9 cellular contexts compared by ENCODE assay signal in genomic region chr14:68598621-68599447, GRCh38.
DNase-seq lines count a peak whose midpoint lies in the region; ATAC-seq, FAIRE-seq and TF ChIP-seq lines count a peak whose summit lies in the region.
"Had no signal": no experiment of that assay in that cellular context is flagged by ENCODE, and none has a peak within 500 bp of the region (broad histone marks: within the 10 kb centered on the region; RNA-seq: fewer than 3 reads in every experiment).

No MANE protein-coding gene starts in this region.

- peak in 1 of 2 experiments; percentile 28; a peak in 2 of 5 replicates for TF ChIP-seq RAD21 in A549 (conservative IDR thresholded peaks at IDR 0.05 in 1 of 2, IDR thresholded peaks at IDR 0.05 in 1 of 2)

- peak overlapping the region in 2 of 8 donors; percentile 1 to 25 for H3K4me3 Mint-ChIP-seq in naive B cell
- H3K4me3 Mint-ChIP-seq: T-helper 1 cell treated with Interleukin-12 subunit alpha and Interleukin-12 subunit beta and Interleukin-4 antibody, amounts not matched to agents 30 μg/mL and 1 μg/mL, for 36 hours had no signal

- peak overlapping the region; percentile 25; the same call in 2 of the 3 replicates for H3K4me3 ChIP-seq in A549

- peak; percentile 17 for TF ChIP-seq POLR2A in A549 (IDR thresholded peaks at IDR 0.05; ENCODE audit: low read length)

- no peaks in the 10 kb centered on the region for H3K36me3 Mint-ChIP-seq in naive B cell

- H3K27me3 Mint-ChIP-seq in naive B cell = no peaks in the 10 kb centered on the region

- peak overlapping the region in 4 of 6 donors; percentile 29 to 84 (median 68) for H3K27ac Mint-ChIP-seq in naive B cell
- H3K27ac Mint-ChIP-seq: T-helper 1 cell treated with Interleukin-12 subunit alpha and Interleukin-12 subunit beta and Interleukin-4 antibody, amounts not matched to agents 30 μg/mL and 1 μg/mL, for 36 hours had no signal

- peak; percentile 14 to 34; a peak in 2 of 5 replicates for TF ChIP-seq EP300 in A549 (IDR thresholded peaks at IDR 0.05)

- H3K9me3 Mint-ChIP-seq in naive B cell = peaks cover 0 to 3% (median 0%) of the 10 kb centered on the region in 7 donors

- DNase-seq in A549 (ENCODE audit: low read depth in 1 of 2, low spot score in 1 of 2) (peak; percentile 92 to 95), RPMI7951 (ENCODE audit: low read depth) (peak; percentile 93), naive B cell (no peak), activated T-cell treated with anti-CD3 and anti-CD28 coated beads for 4 hours (no peak), NCI-H2029 (lab: John Stamatoyannopoulos, UW) (no peak)
- DNase-seq in activated effector memory CD4-positive, alpha-beta T cell treated with Interleukin-2 at 50 U/mL for 16 hours = no peak

- CTCF ChIA-PET in A549 (lab: Yijun Ruan, JAX) = interaction anchor here (1.6 to 3.8 kb wide), 3 partner anchors 13 to 349 kb away, joined by 3 to 13 read pairs (median 5); no protein-coding TSS in a partner anchor

- peak; percentile 43 for FAIRE-seq in A549 (lab: Jason Lieb, UNC)

- TF ChIP-seq CTCF in A549 (IDR thresholded peaks at IDR 0.05) = no peak

- H3K4me2 ChIP-seq in A549 = peak overlapping the region; percentile 96

- WGBS in A549 (ENCODE audit: missing lambda C conversion rate) = 4% methylated on average over 22 of the region's 22 CpGs

- H3K9me3 ChIP-seq in A549 = no peaks in the 10 kb centered on the region

- ATAC-seq in A549 (peak; percentile 88 to 93), esophagus mucosa (peak; percentile 66), naive B cell (ENCODE audit: low read depth in 2 of 2) (no peak), HG03039 (IDR thresholded peaks at IDR 0.05; ENCODE audit: unreplicated experiment) (no peak)

- peaks cover 7 to 23% (median 20%) of the 10 kb centered on the region in 3 donors for H3K4me1 Mint-ChIP-seq in naive B cell

- H3K27ac ChIP-seq in A549 = peak overlapping the region; percentile 94 to 99

- POLR2A ChIA-PET in A549 (lab: Yijun Ruan, JAX) = interaction anchor here (0.6 to 1.3 kb wide), 2 partner anchors 186 to 194 kb away, joined by 3 to 7 read pairs; partner anchors contain the start of gene ZFP36L1

- peaks cover 34% of the 10 kb centered on the region for H3K4me1 ChIP-seq in A549

TF ChIP-seq in A549, 52 proteins besides CTCF, POLR2A, EP300 and RAD21 (continues in another document):
- TF ChIP-seq TFCP2L1 (CRISPR knock-in tag; IDR thresholded peaks at IDR 0.05) (no peak), EHMT2 (IDR thresholded peaks at IDR 0.05; ENCODE audit: low read depth) (no peak), NPAS2 (CRISPR knock-in tag; IDR thresholded peaks at IDR 0.05; ENCODE audit: borderline replicate concordance) (no peak), BCL3 (IDR thresholded peaks at IDR 0.05) (0 out of 3 replicates have a peak, but pooled peaks have one; percentile 47), NR3C1 (IDR thresholded peaks at IDR 0.05) (no peak), EHF (CRISPR knock-in tag; IDR thresholded peaks at IDR 0.05) (no peak), JUNB (IDR thresholded peaks at IDR 0.05) (peak; percentile 79), ZC3H11A (IDR thresholded peaks at IDR 0.05) (no peak), ZSCAN20 (CRISPR knock-in tag; IDR thresholded peaks at IDR 0.05) (no peak), MAZ (IDR thresholded peaks at IDR 0.05; ENCODE audit: borderline replicate concordance, low read depth, low read length) (no peak), PBX3 (IDR thresholded peaks at IDR 0.05) (no peak), MYC (IDR thresholded peaks at IDR 0.05; ENCODE audit: borderline replicate concordance, low read length) (no peak), HES2 (IDR thresholded peaks at IDR 0.05) (peak; percentile 41; the same call in 1 of the 2 replicates), FOSL2 (IDR thresholded peaks at IDR 0.05) (peak; percentile 57; the same call in 1 of the 2 replicates), FOSL2 (CRISPR knock-in tag; IDR thresholded peaks at IDR 0.05) (peak; percentile 88), MAFK (IDR thresholded peaks at IDR 0.05; ENCODE audit: partially characterized antibody) (no peak), CEBPB (IDR thresholded peaks at IDR 0.05) (peak; percentile 96 to 99), FOXS1 (CRISPR knock-in tag; IDR thresholded peaks at IDR 0.05) (peak; percentile 86; the same call in 1 of the 2 replicates), REST (IDR thresholded peaks at IDR 0.05) (no peak), BHLHE40 (IDR thresholded peaks at IDR 0.05; ENCODE audit: low read depth, low read length) (no peak), SMC3 (IDR thresholded peaks at IDR 0.05) (peak; percentile 23; the same call in 1 of the 3 replicates), RCOR1 (IDR thresholded peaks at IDR 0.05; ENCODE audit: low read depth, low read length) (no peak), KDM5A (IDR thresholded peaks at IDR 0.05) (no peak), HOXB13 (CRISPR knock-in tag; IDR thresholded peaks at IDR 0.05; ENCODE audit: low read depth) (no peak), JUN (IDR thresholded peaks at IDR 0.05) (peak; percentile 54 to 61; a peak in 2 of 5 replicates), ATOH8 (CRISPR knock-in tag; IDR thresholded peaks at IDR 0.05; ENCODE audit: low read depth) (0 out of 2 replicates have a peak, but pooled peaks have one; percentile 27), KDM1A (IDR thresholded peaks at IDR 0.05; ENCODE audit: low read depth) (no peak), NFE2L2 (conservative IDR thresholded peaks at IDR 0.05; ENCODE audit: low read length) (no peak), RFX5 (IDR thresholded peaks at IDR 0.05) (no peak), FOSB (CRISPR knock-in tag; IDR thresholded peaks at IDR 0.05) (no peak)

Comparison
In these comparisons a context has a peak if more than half of its experiments do, and no peak if none do; other contexts are left out.
1. ATAC-seq: peak in A549 (2 of 2) and esophagus mucosa (single experiment); none in naive B cell (0 of 2) and HG03039 (single experiment).
2. DNase-seq: peak in A549 (2 of 2) and RPMI7951 (single experiment); none in naive B cell (single experiment), activated effector memory CD4-positive, alpha-beta T cell treated with Interleukin-2 at 50 U/mL for 16 hours (single experiment), activated T-cell treated with anti-CD3 and anti-CD28 coated beads for 4 hours (single experiment) and NCI-H2029 (single experiment).